Comparison of ENCODE assay signal across 1 cellular context in the genomic region with DNA sequence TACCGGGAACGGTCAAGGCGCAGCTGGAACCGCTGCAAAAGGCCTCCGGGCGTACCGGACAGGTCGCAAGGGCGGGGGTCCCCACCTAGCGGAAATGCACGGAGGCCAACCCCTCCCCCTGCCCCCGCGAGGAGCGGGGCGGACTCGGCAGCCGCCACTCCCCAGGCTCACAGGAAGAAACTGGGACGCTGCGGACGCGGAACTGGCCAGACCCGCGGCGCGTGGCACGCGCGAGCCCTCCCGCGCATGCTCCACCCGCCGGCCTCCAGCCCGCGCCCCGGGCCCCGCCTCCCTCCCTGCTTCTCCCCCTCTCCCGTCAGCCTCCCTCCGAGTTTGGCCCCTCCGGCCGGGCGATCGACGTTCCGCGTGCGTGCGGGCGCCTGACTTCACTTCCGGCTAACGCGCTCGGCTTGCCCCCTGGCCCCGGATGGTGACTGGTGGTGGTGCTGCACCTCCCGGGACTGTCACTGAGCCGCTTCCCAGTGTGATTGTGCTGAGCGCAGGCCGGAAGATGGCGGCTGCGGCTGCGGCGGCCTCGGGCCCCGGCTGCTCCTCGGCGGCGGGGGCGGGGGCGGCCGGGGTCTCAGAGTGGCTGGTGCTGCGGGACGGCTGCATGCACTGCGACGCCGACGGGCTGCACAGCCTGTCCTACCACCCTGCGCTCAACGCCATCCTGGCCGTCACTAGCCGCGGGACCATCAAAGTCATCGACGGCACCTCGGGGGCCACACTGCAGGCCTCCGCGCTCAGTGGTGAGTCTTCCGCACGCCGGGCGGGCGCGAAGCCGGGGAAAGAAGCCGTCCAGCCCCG.
A peak's percentile ranks its signal among the peaks of the same experiment; 100 is the strongest.
TF ChIP-seq lines count a peak whose summit lies in the region.

A gene with protein sequence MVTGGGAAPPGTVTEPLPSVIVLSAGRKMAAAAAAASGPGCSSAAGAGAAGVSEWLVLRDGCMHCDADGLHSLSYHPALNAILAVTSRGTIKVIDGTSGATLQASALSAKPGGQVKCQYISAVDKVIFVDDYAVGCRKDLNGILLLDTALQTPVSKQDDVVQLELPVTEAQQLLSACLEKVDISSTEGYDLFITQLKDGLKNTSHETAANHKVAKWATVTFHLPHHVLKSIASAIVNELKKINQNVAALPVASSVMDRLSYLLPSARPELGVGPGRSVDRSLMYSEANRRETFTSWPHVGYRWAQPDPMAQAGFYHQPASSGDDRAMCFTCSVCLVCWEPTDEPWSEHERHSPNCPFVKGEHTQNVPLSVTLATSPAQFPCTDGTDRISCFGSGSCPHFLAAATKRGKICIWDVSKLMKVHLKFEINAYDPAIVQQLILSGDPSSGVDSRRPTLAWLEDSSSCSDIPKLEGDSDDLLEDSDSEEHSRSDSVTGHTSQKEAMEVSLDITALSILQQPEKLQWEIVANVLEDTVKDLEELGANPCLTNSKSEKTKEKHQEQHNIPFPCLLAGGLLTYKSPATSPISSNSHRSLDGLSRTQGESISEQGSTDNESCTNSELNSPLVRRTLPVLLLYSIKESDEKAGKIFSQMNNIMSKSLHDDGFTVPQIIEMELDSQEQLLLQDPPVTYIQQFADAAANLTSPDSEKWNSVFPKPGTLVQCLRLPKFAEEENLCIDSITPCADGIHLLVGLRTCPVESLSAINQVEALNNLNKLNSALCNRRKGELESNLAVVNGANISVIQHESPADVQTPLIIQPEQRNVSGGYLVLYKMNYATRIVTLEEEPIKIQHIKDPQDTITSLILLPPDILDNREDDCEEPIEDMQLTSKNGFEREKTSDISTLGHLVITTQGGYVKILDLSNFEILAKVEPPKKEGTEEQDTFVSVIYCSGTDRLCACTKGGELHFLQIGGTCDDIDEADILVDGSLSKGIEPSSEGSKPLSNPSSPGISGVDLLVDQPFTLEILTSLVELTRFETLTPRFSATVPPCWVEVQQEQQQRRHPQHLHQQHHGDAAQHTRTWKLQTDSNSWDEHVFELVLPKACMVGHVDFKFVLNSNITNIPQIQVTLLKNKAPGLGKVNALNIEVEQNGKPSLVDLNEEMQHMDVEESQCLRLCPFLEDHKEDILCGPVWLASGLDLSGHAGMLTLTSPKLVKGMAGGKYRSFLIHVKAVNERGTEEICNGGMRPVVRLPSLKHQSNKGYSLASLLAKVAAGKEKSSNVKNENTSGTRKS (N-terminal part only) (plus strand): TSS at position 289 of the 810 bp plus-strand sequence. CDS start 139 bp downstream, at position 428.

TF ChIP-seq in K562, 482 proteins besides CTCF, POLR2A, EP300 and RAD21 (continued from another document and continues in another):
- TF ChIP-seq ZNF583 (CRISPR knock-in tag; IDR thresholded peaks at IDR 0.05) (0 out of 2 replicates have a peak, but pooled peaks have one; percentile 28), CHD1 (IDR thresholded peaks at IDR 0.05; ENCODE audit: low read length) (peak; percentile 92), GTF2A2 (tag; IDR thresholded peaks at IDR 0.05) (no peak), RBM34 (IDR thresholded peaks at IDR 0.05; ENCODE audit: borderline replicate concordance, insufficient read depth, low read length) (no peak), ZNF444 (CRISPR knock-in tag; IDR thresholded peaks at IDR 0.05) (no peak), LCOR (CRISPR knock-in tag; IDR thresholded peaks at IDR 0.05) (peak; percentile 66), ZC3H11A (IDR thresholded peaks at IDR 0.05; ENCODE audit: low read depth, low read length) (no peak), SRF (CRISPR knock-in tag; IDR thresholded peaks at IDR 0.05) (no peak; a peak in 1 of 4 replicates), SAP30 (IDR thresholded peaks at IDR 0.05; ENCODE audit: borderline replicate concordance, insufficient read depth, low read depth, low read length, poor library complexity, severe bottlenecking) (peak; percentile 66), KHSRP (IDR thresholded peaks at IDR 0.05) (no peak), MCM5 (IDR thresholded peaks at IDR 0.05; ENCODE audit: low read depth) (no peak), ETV6 (IDR thresholded peaks at IDR 0.05; ENCODE audit: borderline replicate concordance in 1 of 2, low read depth in 2 of 2, low read length in 1 of 2) (no peak), ETV6 (CRISPR knock-in tag; IDR thresholded peaks at IDR 0.05; ENCODE audit: borderline replicate concordance) (peak; percentile 1; the same call in 1 of the 2 replicates), CBX3 (IDR thresholded peaks at IDR 0.05; ENCODE audit: borderline replicate concordance in 1 of 2, low read length in 2 of 2) (no peak), ZNF165 (CRISPR knock-in tag; IDR thresholded peaks at IDR 0.05; ENCODE audit: borderline replicate concordance) (no peak), CHCHD3 (CRISPR knock-in tag; IDR thresholded peaks at IDR 0.05) (no peak), FOXM1 (IDR thresholded peaks at IDR 0.05; ENCODE audit: low read depth) (no peak), FOXM1 (CRISPR knock-in tag; IDR thresholded peaks at IDR 0.05; ENCODE audit: low read depth) (no peak), ZNF263 (CRISPR knock-in tag; IDR thresholded peaks at IDR 0.05; ENCODE audit: borderline replicate concordance) (peak; percentile 5; the same call in 1 of the 2 replicates), KDM1A (IDR thresholded peaks at IDR 0.05) (no peak), IFI16 (CRISPR knock-in tag; IDR thresholded peaks at IDR 0.05) (no peak), KAT7 (CRISPR knock-in tag; IDR thresholded peaks at IDR 0.05; ENCODE audit: borderline replicate concordance) (peak; percentile 37), CHD4 (IDR thresholded peaks at IDR 0.05; ENCODE audit: insufficient read depth, insufficient replicate concordance, low read depth, low read length, poor library complexity, severe bottlenecking) (no peak), HDAC6 (IDR thresholded peaks at IDR 0.05; ENCODE audit: low read depth, low read length) (0 out of 2 replicates have a peak, but pooled peaks have one; percentile 58), MAFK (IDR thresholded peaks at IDR 0.05; ENCODE audit: low read length) (no peak), ZC3H4 (CRISPR knock-in tag; IDR thresholded peaks at IDR 0.05; ENCODE audit: borderline replicate concordance) (no peak; the same call in 1 of the 2 replicates), NCOA2 (IDR thresholded peaks at IDR 0.05; ENCODE audit: partially characterized antibody in 2 of 2) (no peak), ETS2 (tag; IDR thresholded peaks at IDR 0.05; ENCODE audit: borderline replicate concordance, poor library complexity, severe bottlenecking) (no peak), NCOA1 (IDR thresholded peaks at IDR 0.05; ENCODE audit: low read depth) (no peak; the same call in 1 of the 2 replicates), TCF3 (CRISPR knock-in tag; IDR thresholded peaks at IDR 0.05) (peak; percentile 14; the same call in 1 of the 2 replicates), GATAD2B (IDR thresholded peaks at IDR 0.05; ENCODE audit: borderline replicate concordance) (peak; percentile 20), SIN3B (IDR thresholded peaks at IDR 0.05; ENCODE audit: low read depth) (peak; percentile 54; the same call in 1 of the 2 replicates), SRSF3 (IDR thresholded peaks at IDR 0.05; ENCODE audit: insufficient read depth, low read length) (0 out of 2 replicates have a peak, but pooled peaks have one; percentile 53), HNRNPK (IDR thresholded peaks at IDR 0.05; ENCODE audit: low read depth, low read length, poor library complexity, severe bottlenecking) (peak; percentile 62), HIVEP1 (CRISPR knock-in tag; IDR thresholded peaks at IDR 0.05) (0 out of 2 replicates have a peak, but pooled peaks have one; percentile 25), FOXJ3 (CRISPR knock-in tag; IDR thresholded peaks at IDR 0.05) (no peak), ATF1 (CRISPR knock-in tag; IDR thresholded peaks at IDR 0.05) (no peak), ATF1 (tag; IDR thresholded peaks at IDR 0.05) (peak; percentile 89), TBL1XR1 (IDR thresholded peaks at IDR 0.05; ENCODE audit: low read length in 2 of 2) (no peak), E2F3 (CRISPR knock-in tag; IDR thresholded peaks at IDR 0.05) (0 out of 2 replicates have a peak, but pooled peaks have one; percentile 27), SMARCB1 (IDR thresholded peaks at IDR 0.05; ENCODE audit: insufficient read length, low read depth) (no peak), FOXJ2 (tag; IDR thresholded peaks at IDR 0.05) (no peak), CBX5 (IDR thresholded peaks at IDR 0.05; ENCODE audit: borderline replicate concordance, low read depth) (peak; percentile 15; the same call in 1 of the 2 replicates), FOXP1 (CRISPR knock-in tag; IDR thresholded peaks at IDR 0.05) (peak; percentile 74; the same call in 1 of the 2 replicates)
- TF ChIP-seq, protein P1, sequence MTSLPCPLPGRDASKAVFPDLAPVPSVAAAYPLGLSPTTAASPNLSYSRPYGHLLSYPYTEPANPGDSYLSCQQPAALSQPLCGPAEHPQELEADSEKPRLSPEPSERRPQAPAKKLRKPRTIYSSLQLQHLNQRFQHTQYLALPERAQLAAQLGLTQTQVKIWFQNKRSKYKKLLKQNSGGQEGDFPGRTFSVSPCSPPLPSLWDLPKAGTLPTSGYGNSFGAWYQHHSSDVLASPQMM (CRISPR knock-in tag; IDR thresholded peaks at IDR 0.05), result no peak
- TF ChIP-seq, protein P2, sequence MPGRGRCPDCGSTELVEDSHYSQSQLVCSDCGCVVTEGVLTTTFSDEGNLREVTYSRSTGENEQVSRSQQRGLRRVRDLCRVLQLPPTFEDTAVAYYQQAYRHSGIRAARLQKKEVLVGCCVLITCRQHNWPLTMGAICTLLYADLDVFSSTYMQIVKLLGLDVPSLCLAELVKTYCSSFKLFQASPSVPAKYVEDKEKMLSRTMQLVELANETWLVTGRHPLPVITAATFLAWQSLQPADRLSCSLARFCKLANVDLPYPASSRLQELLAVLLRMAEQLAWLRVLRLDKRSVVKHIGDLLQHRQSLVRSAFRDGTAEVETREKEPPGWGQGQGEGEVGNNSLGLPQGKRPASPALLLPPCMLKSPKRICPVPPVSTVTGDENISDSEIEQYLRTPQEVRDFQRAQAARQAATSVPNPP (IDR thresholded peaks at IDR 0.05; ENCODE audit: borderline replicate concordance, insufficient read depth, insufficient read length), result no peak
- TF ChIP-seq, protein P3, sequence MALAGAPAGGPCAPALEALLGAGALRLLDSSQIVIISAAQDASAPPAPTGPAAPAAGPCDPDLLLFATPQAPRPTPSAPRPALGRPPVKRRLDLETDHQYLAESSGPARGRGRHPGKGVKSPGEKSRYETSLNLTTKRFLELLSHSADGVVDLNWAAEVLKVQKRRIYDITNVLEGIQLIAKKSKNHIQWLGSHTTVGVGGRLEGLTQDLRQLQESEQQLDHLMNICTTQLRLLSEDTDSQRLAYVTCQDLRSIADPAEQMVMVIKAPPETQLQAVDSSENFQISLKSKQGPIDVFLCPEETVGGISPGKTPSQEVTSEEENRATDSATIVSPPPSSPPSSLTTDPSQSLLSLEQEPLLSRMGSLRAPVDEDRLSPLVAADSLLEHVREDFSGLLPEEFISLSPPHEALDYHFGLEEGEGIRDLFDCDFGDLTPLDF (CRISPR knock-in tag; IDR thresholded peaks at IDR 0.05), result 0 out of 2 replicates have a peak, but pooled peaks have one; percentile 44
- TF ChIP-seq, protein P4, sequence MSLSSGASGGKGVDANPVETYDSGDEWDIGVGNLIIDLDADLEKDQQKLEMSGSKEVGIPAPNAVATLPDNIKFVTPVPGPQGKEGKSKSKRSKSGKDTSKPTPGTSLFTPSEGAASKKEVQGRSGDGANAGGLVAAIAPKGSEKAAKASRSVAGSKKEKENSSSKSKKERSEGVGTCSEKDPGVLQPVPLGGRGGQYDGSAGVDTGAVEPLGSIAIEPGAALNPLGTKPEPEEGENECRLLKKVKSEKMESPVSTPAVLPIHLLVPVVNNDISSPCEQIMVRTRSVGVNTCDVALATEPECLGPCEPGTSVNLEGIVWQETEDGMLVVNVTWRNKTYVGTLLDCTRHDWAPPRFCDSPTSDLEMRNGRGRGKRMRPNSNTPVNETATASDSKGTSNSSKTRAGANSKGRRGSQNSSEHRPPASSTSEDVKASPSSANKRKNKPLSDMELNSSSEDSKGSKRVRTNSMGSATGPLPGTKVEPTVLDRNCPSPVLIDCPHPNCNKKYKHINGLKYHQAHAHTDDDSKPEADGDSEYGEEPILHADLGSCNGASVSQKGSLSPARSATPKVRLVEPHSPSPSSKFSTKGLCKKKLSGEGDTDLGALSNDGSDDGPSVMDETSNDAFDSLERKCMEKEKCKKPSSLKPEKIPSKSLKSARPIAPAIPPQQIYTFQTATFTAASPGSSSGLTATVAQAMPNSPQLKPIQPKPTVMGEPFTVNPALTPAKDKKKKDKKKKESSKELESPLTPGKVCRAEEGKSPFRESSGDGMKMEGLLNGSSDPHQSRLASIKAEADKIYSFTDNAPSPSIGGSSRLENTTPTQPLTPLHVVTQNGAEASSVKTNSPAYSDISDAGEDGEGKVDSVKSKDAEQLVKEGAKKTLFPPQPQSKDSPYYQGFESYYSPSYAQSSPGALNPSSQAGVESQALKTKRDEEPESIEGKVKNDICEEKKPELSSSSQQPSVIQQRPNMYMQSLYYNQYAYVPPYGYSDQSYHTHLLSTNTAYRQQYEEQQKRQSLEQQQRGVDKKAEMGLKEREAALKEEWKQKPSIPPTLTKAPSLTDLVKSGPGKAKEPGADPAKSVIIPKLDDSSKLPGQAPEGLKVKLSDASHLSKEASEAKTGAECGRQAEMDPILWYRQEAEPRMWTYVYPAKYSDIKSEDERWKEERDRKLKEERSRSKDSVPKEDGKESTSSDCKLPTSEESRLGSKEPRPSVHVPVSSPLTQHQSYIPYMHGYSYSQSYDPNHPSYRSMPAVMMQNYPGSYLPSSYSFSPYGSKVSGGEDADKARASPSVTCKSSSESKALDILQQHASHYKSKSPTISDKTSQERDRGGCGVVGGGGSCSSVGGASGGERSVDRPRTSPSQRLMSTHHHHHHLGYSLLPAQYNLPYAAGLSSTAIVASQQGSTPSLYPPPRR (CRISPR knock-in tag; IDR thresholded peaks at IDR 0.05; ENCODE audit: borderline replicate concordance), result peak; percentile 90
- TF ChIP-seq, protein P5, sequence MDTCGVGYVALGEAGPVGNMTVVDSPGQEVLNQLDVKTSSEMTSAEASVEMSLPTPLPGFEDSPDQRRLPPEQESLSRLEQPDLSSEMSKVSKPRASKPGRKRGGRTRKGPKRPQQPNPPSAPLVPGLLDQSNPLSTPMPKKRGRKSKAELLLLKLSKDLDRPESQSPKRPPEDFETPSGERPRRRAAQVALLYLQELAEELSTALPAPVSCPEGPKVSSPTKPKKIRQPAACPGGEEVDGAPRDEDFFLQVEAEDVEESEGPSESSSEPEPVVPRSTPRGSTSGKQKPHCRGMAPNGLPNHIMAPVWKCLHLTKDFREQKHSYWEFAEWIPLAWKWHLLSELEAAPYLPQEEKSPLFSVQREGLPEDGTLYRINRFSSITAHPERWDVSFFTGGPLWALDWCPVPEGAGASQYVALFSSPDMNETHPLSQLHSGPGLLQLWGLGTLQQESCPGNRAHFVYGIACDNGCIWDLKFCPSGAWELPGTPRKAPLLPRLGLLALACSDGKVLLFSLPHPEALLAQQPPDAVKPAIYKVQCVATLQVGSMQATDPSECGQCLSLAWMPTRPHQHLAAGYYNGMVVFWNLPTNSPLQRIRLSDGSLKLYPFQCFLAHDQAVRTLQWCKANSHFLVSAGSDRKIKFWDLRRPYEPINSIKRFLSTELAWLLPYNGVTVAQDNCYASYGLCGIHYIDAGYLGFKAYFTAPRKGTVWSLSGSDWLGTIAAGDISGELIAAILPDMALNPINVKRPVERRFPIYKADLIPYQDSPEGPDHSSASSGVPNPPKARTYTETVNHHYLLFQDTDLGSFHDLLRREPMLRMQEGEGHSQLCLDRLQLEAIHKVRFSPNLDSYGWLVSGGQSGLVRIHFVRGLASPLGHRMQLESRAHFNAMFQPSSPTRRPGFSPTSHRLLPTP (IDR thresholded peaks at IDR 0.05; ENCODE audit: borderline replicate concordance, extremely low read depth, insufficient read length), result no peak
